Comparison of ENCODE assay signal across 26 cellular contexts in the genomic region with DNA sequence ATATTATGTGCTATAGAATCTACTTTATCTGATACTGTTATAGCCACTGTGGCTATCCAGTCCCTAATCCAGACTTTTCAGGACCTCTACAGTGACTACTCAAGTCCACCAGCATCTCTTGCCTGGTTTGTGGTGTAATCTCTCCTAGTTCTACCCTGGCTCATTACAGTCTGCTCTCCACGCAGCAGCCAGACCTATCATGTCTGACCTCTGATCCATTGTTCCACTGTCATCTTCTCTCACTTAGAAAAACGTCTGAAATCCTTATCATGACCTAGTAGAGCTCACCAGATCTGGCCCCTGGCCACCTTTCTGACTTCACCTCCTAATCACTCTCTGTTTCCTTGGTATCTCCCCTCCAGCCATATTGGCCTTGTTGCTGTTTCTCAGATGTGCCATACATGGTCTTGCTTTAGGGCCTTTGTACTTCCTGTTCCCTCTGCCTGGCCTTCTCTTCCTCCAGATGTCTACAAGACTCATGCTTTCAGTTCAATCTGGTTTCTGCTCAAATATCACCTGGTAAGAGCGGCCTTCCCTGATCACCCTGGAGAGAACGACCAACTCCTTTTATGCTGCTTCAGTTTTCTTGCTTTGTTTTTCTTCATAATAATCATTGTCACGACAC.
"Had no signal": no experiment of that assay in that cellular context is flagged by ENCODE, and none has a peak within 500 bp of the region (broad histone marks: within the 10 kb centered on the region; RNA-seq: fewer than 3 reads in every experiment).

No MANE protein-coding gene starts in this region.

- H3K36me3 ChIP-seq: adrenal gland had no signal

- H3K27ac ChIP-seq: adrenal gland had no signal

- H3K36me3 Mint-ChIP-seq: activated naive CD8-positive, alpha-beta T cell treated with anti-CD3 and anti-CD28 coated beads, Interleukin-2, amount 10 ng/mL, durations not matched to agents 7 days and 5 days had no signal

- H3K4me1 ChIP-seq: adrenal gland had no signal

- H3K9me3 ChIP-seq: adrenal gland had no signal

- DNase-seq: activated CD4-positive, alpha-beta T cell treated with anti-CD3 and anti-CD28 coated beads for 48 hours; activated CD4-positive, alpha-beta T cell treated with anti-CD3 and anti-CD28 coated beads, Interleukin-2, amount 50 U/mL, for 4 hours; activated CD4-positive, CD25-positive, alpha-beta regulatory T cell treated with anti-CD3 and anti-CD28 coated beads, Interleukin-2, amount 50 U/mL, for 72 hours; activated CD8-positive, alpha-beta memory T cell treated with anti-CD3 and anti-CD28 coated beads, Interleukin-2, amount 50 U/mL, for 48 hours; activated CD8-positive, alpha-beta T cell treated with anti-CD3 and anti-CD28 coated beads, Interleukin-2, amount 10 ng/mL, durations not matched to agents 7 days and 5 days; activated naive CD4-positive, alpha-beta T cell treated with anti-CD3 and anti-CD28 coated beads, Interleukin-2, amount 50 U/mL, for 16 hours; activated naive CD8-positive, alpha-beta T cell treated with anti-CD3 and anti-CD28 coated beads, Interleukin-2, amount 10 ng/mL, durations not matched to agents 7 days and 5 days; activated T-cell treated with anti-CD3 and anti-CD28 coated beads, Interleukin-2, amount 50 U/mL, for 1 hour; adrenal gland; anterior cingulate cortex; Kasumi-1; NCI-H1092; NCI-H1417; NCI-H2029; NCI-H2107; NCI-H2171 treated with DMSO at 0.1 percent for 48 hours; NCI-H226; NCI-H526; NCI-H774; NK-92 treated with Interleukin-12 subunit alpha and Interleukin-12 subunit beta, amount 100 ng/mL, for 24 hours; PC-3; SIG-M5; T-helper 17 cell; T-helper 9 cell had no signal

- H3K4me1 Mint-ChIP-seq: activated naive CD8-positive, alpha-beta T cell treated with anti-CD3 and anti-CD28 coated beads, Interleukin-2, amount 10 ng/mL, durations not matched to agents 7 days and 5 days; T-helper 17 cell; WTC11 had no signal

- H3K4me3 ChIP-seq: adrenal gland had no signal

- FAIRE-seq: RCC 7860 had no signal

- H3K27me3 ChIP-seq: adrenal gland had no signal

- ATAC-seq: activated CD8-positive, alpha-beta T cell treated with anti-CD3 and anti-CD28 coated beads, Interleukin-2, amount 10 ng/mL, durations not matched to agents 7 days and 5 days; PC-3; T-helper 17 cell; WTC11 had no signal

- H3K4me3 Mint-ChIP-seq: activated CD8-positive, alpha-beta T cell treated with anti-CD3 and anti-CD28 coated beads, Interleukin-2, amount 10 ng/mL, durations not matched to agents 7 days and 5 days; activated naive CD8-positive, alpha-beta T cell treated with anti-CD3 and anti-CD28 coated beads, Interleukin-2, amount 10 ng/mL, durations not matched to agents 7 days and 5 days; T-helper 17 cell; WTC11 had no signal

- H3K27ac Mint-ChIP-seq: activated CD8-positive, alpha-beta T cell treated with anti-CD3 and anti-CD28 coated beads, Interleukin-2, amount 10 ng/mL, durations not matched to agents 7 days and 5 days; activated naive CD8-positive, alpha-beta T cell treated with anti-CD3 and anti-CD28 coated beads, Interleukin-2, amount 10 ng/mL, durations not matched to agents 7 days and 5 days; T-helper 17 cell; WTC11 had no signal

- H3K27me3 Mint-ChIP-seq: activated naive CD8-positive, alpha-beta T cell treated with anti-CD3 and anti-CD28 coated beads, Interleukin-2, amount 10 ng/mL, durations not matched to agents 7 days and 5 days; T-helper 17 cell had no signal
